1 cellular context compared by ENCODE assay signal in genomic region chr5:82092-82491, GRCh38.
A peak's percentile ranks its signal among the peaks of the same experiment; 100 is the strongest.
TF ChIP-seq lines count a peak whose summit lies in the region.

No MANE protein-coding gene starts in this region.

TF ChIP-seq in GM23338, 12 proteins besides CTCF, POLR2A, EP300 and RAD21:
- TF ChIP-seq ETS1 (IDR thresholded peaks at IDR 0.05) (no peak), POLR2AphosphoS5 (IDR thresholded peaks at IDR 0.05; ENCODE audit: low read depth) (no peak), CREB1 (CRISPR knock-in tag; IDR thresholded peaks at IDR 0.05; ENCODE audit: low read depth) (peak; percentile 60), REST (IDR thresholded peaks at IDR 0.05; ENCODE audit: unreplicated experiment) (no peak)
